ENCODE assay signal across 27 cellular contexts in genomic region chr2:61722800-61723199, GRCh38.
"Had no signal": no experiment of that assay in that cellular context is flagged by ENCODE, and none has a peak within 500 bp of the region (broad histone marks: within the 10 kb centered on the region; RNA-seq: fewer than 3 reads in every experiment).

No MANE protein-coding gene starts in this region.

- H3K27ac Mint-ChIP-seq: dendritic cell treated with granulocyte-macrophage colony-stimulating factor and Interleukin-4, amounts not matched to agents 40 ng/mL and 50 ng/mL, for 4 days; effector memory CD8-positive, alpha-beta T cell; endodermal cell; mesothelial cell of epicardium had no signal

- H3K4me1 Mint-ChIP-seq: endodermal cell, mesothelial cell of epicardium, naive B cell had no signal

- H3K4me3 ChIP-seq: colonic mucosa, esophagus squamous epithelium, heart right ventricle, left lung, lower lobe of right lung, mucosa of descending colon had no signal

- H3K4me3 Mint-ChIP-seq: dendritic cell treated with granulocyte-macrophage colony-stimulating factor and Interleukin-4, amounts not matched to agents 40 ng/mL and 50 ng/mL, for 4 days; effector memory CD8-positive, alpha-beta T cell; endodermal cell; mesothelial cell of epicardium; naive B cell had no signal

- H3K36me3 Mint-ChIP-seq: mesothelial cell of epicardium had no signal

- H3K9me3 ChIP-seq: colonic mucosa, lower lobe of right lung had no signal

- H3K4me1 ChIP-seq: colonic mucosa, esophagus squamous epithelium, left lung, lower lobe of right lung had no signal

- DNase-seq: colonic mucosa; cortex of kidney; effector CD8-positive, alpha-beta T cell; effector memory CD8-positive, alpha-beta T cell; endodermal cell; erythroblast; esophagus squamous epithelium; foreskin keratinocyte; glutamatergic neuron; head of caudate nucleus; heart right ventricle; hippocampal formation; left cardiac atrium; left lung; left ventricle myocardium superior; lower lobe of right lung; mesenchymal stem cell; mucosa of descending colon; naive B cell had no signal

- FAIRE-seq: endometrium, frontal cortex, islet of Langerhans, keratinocyte had no signal

- H3K27me3 ChIP-seq: colonic mucosa, esophagus squamous epithelium, foreskin keratinocyte, heart right ventricle, left lung had no signal

- H3K27me3 Mint-ChIP-seq: dendritic cell treated with granulocyte-macrophage colony-stimulating factor and Interleukin-4, amounts not matched to agents 40 ng/mL and 50 ng/mL, for 4 days had no signal

- ATAC-seq: effector memory CD8-positive, alpha-beta T cell; esophagus mucosa; foreskin keratinocyte; heart right ventricle; left cardiac atrium; left lung; left ventricle myocardium superior; lower lobe of right lung; mucosa of descending colon had no signal

- H3K36me3 ChIP-seq: colonic mucosa, esophagus squamous epithelium, heart right ventricle, left lung, lower lobe of right lung had no signal

- H3K27ac ChIP-seq: colonic mucosa, epithelial cell of prostate, esophagus squamous epithelium, foreskin keratinocyte, heart right ventricle, left lung, lower lobe of right lung had no signal
